ENCODE assay signal across 9 cellular contexts in the genomic region with DNA sequence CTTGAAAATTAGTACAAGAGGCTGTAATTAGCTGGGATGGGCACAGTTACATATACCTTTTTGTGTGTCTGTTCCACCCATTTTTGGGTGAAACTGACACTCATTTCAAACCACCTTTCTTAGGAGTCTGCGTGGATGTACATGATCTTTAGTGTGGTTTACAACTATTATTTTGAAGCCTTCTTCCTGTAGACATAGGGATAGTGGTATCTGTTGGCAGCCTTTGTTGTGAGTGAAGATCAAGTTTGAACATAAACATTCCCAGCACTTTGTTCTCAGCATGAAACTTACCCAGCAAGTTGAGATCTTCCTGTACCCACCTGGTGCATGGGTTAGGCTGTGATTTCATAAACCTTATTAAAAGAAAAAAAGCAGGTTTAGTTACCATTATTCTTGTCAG. TPM values are rescaled to one million over a fixed set of nuclear protein-coding genes. Genes with fewer than 3 reads are reported as not detected.
DNase-seq lines count a peak whose midpoint lies in the region; ATAC-seq, FAIRE-seq and TF ChIP-seq lines count a peak whose summit lies in the region.
"Had no signal": no experiment of that assay in that cellular context is flagged by ENCODE, and none has a peak within 500 bp of the region (broad histone marks: within the 10 kb centered on the region; RNA-seq: fewer than 3 reads in every experiment).

No MANE protein-coding gene starts in this region.

- TF ChIP-seq RAD21 in K562 (CRISPR knock-in tag; conservative IDR thresholded peaks at IDR 0.05 in 1 of 2, IDR thresholded peaks at IDR 0.05 in 1 of 2), result no peak
- TF ChIP-seq RAD21 in HepG2 (CRISPR knock-in tag; IDR thresholded peaks at IDR 0.05), result no peak

- peaks cover 7% of the 10 kb centered on the region for H3K9me1 ChIP-seq in K562 (ENCODE audit: control insufficient read depth, insufficient read depth, low read length)

- in situ Hi-C loops in K562 (cut with MboI), result no loop called here
- in situ Hi-C loops in HepG2 (cut with HindIII; ENCODE audit: extremely low pct_ligation_motif_present, low pct_unique_long_range_greater_than_20kb), result no loop called here

- no peaks in the 10 kb centered on the region for H3K9me3 ChIP-seq in heart left ventricle
- no peaks in the 10 kb centered on the region for H3K9me3 ChIP-seq in K562 (replicated peaks; ENCODE audit: control insufficient read depth, insufficient read depth, low read depth, low read length)
- no peaks in the 10 kb centered on the region for H3K9me3 ChIP-seq in HepG2 (ENCODE audit: low read length)
- no peaks in the 10 kb centered on the region for H3K9me3 ChIP-seq in upper lobe of left lung
- no peaks in the 10 kb centered on the region for H3K9me3 ChIP-seq in mucosa of descending colon

- no peaks in the 10 kb centered on the region for H3K27me3 ChIP-seq in heart left ventricle
- no peaks in the 10 kb centered on the region for H3K27me3 ChIP-seq in K562 (ENCODE audit: control insufficient read depth in 2 of 2, insufficient read depth in 2 of 2, low read length in 2 of 2)
- H3K27me3 ChIP-seq in HepG2 (ENCODE audit: control insufficient read depth in 1 of 2, insufficient read depth in 2 of 2, low read length in 2 of 2), result no peaks in the 10 kb centered on the region
- H3K27me3 ChIP-seq in upper lobe of left lung, result peaks cover 0 to 8% (median 0%) of the 10 kb centered on the region in 4 donors

- FAIRE-seq in K562 (lab: Jason Lieb, UNC) (no peak), HepG2 (lab: Jason Lieb, UNC) (no peak), GM12891 (lab: Jason Lieb, UNC) (no peak)

- no TSS peak for BruUV-seq in K562 (replicated peaks; lab: Mats Ljungman, UMichigan)
- no TSS peak for BruUV-seq in HepG2 (replicated peaks; lab: Mats Ljungman, UMichigan)

- ATAC-seq in heart left ventricle (no peak), left cardiac atrium (no peak), K562 (no peak), HepG2 (no peak), upper lobe of left lung (ENCODE audit: low FRiP score in 2 of 2) (no peak), mucosa of descending colon (no peak)

- H3K4me1 ChIP-seq in heart left ventricle, result peaks cover 12 to 65% (median 53%) of the 10 kb centered on the region in 12 donors
- peaks cover 32 to 45% of the 10 kb centered on the region in 2 experiments for H3K4me1 ChIP-seq in K562 (replicated peaks in 1 of 2; ENCODE audit: control insufficient read depth in 2 of 2, insufficient read depth in 2 of 2, low read length in 2 of 2)
- peaks cover 59% of the 10 kb centered on the region for H3K4me1 ChIP-seq in HepG2 (ENCODE audit: insufficient read depth, low read length)
- H3K4me1 ChIP-seq in upper lobe of left lung, result peaks cover 47 to 59% (median 52%) of the 10 kb centered on the region in 4 donors
- peaks cover 18% of the 10 kb centered on the region for H3K4me1 ChIP-seq in mucosa of descending colon (ENCODE audit: low read depth)

- no peak overlapping the region for H2AFZ ChIP-seq in K562 (ENCODE audit: low read depth, low read length)
- no peak overlapping the region for H2AFZ ChIP-seq in HepG2 (ENCODE audit: low read length)

- TF ChIP-seq CTCF in heart left ventricle (IDR thresholded peaks at IDR 0.05) (no peak), K562 (IDR thresholded peaks at IDR 0.05 in 2 of 3, conservative IDR thresholded peaks at IDR 0.05 in 1 of 3; ENCODE audit: insufficient read depth in 2 of 3, low read depth in 1 of 3, low read length in 3 of 3) (no peak), HepG2 (CRISPR knock-in tag; IDR thresholded peaks at IDR 0.05) (no peak), upper lobe of left lung (IDR thresholded peaks at IDR 0.05) (no peak), mucosa of descending colon (IDR thresholded peaks at IDR 0.05) (no peak)

- no peak for TF ChIP-seq EP300 in K562 (IDR thresholded peaks at IDR 0.05; ENCODE audit: low read length)
- TF ChIP-seq EP300 in HepG2 (IDR thresholded peaks at IDR 0.05; ENCODE audit: low read depth in 2 of 2, low read length in 2 of 2), result no peak
- TF ChIP-seq EP300 in HepG2 (CRISPR knock-in tag; IDR thresholded peaks at IDR 0.05; ENCODE audit: borderline replicate concordance), result no peak
- no peak for TF ChIP-seq EP300 in upper lobe of left lung (IDR thresholded peaks at IDR 0.05)

- peak overlapping the region in 11 of 12 donors; percentile 47 to 99 (median 98) for H3K27ac ChIP-seq in heart left ventricle
- no peak overlapping the region for H3K27ac ChIP-seq in K562 (ENCODE audit: extremely low read depth, low read depth, low read length)
- peak overlapping the region; percentile 81 for H3K27ac ChIP-seq in HepG2 (ENCODE audit: extremely low read length, insufficient read depth, low read length)
- H3K27ac ChIP-seq in upper lobe of left lung, result peak overlapping the region; percentile 97 to 100 (median 98)

- H3K36me3 ChIP-seq in heart left ventricle (peaks cover 0 to 20% (median 0%) of the 10 kb centered on the region in 9 donors), K562 (ENCODE audit: control insufficient read depth, insufficient read depth, low read length) (peaks cover 37% of the 10 kb centered on the region; the same call in 2 of the 3 replicates), HepG2 (replicated peaks in 1 of 2; ENCODE audit: control insufficient read depth in 1 of 2, insufficient read depth in 2 of 2, low read length in 2 of 2) (peaks cover 6 to 22% of the 10 kb centered on the region in 2 experiments; a peak in 4 of 5 replicates), upper lobe of left lung (peaks cover 0 to 9% (median 3%) of the 10 kb centered on the region in 4 donors), mucosa of descending colon (ENCODE audit: low read depth) (no peaks in the 10 kb centered on the region)

- CTCF ChIA-PET in K562 (lab: Yijun Ruan, JAX; ENCODE audit: low intra/inter-chr PET ratio) (no interaction called here), HepG2 (lab: Yijun Ruan, JAX; ENCODE audit: low intra/inter-chr PET ratio, low total read pairs) (no interaction called here)

- WGBS in heart left ventricle, 4 donors, result 41 to 55% (median 52%) methylated on average over 1 of the region's 1 CpG
- WGBS in K562 (ENCODE audit: insufficient coverage, low coverage, missing lambda C conversion rate), result 8% methylated on average over 1 of the region's 1 CpG
- 30% methylated on average over 1 of the region's 1 CpG for WGBS in HepG2 (ENCODE audit: low lambda C conversion rate)
- 54 to 60% methylated on average over 1 of the region's 1 CpG for WGBS in upper lobe of left lung, 2 donors

- peak overlapping the region; percentile 61 for H3K4me2 ChIP-seq in K562 (ENCODE audit: insufficient read depth, low read length)
- H3K4me2 ChIP-seq in HepG2 (ENCODE audit: low read depth, low read length), result peak overlapping the region; percentile 79

- POLR2A ChIA-PET in K562 (lab: Yijun Ruan, JAX), result interaction anchor here (1.3 kb wide), 1 partner anchor 10 kb away, joined by 3 read pairs; no protein-coding TSS in a partner anchor
- POLR2A ChIA-PET in HepG2 (lab: Yijun Ruan, JAX), result interaction anchor here (0.6 to 1.3 kb wide), 3 partner anchors 72 to 449 kb away, joined by 3 read pairs; no protein-coding TSS in a partner anchor

- TF ChIP-seq POLR2A in heart left ventricle (IDR thresholded peaks at IDR 0.05), result no peak
- TF ChIP-seq POLR2A in K562 (conservative IDR thresholded peaks at IDR 0.05), result no peak
- no peak for TF ChIP-seq POLR2A in HepG2 (IDR thresholded peaks at IDR 0.05; ENCODE audit: insufficient read depth in 1 of 2, low read depth in 2 of 2, low read length in 2 of 2)
- no peak for TF ChIP-seq POLR2A in upper lobe of left lung (IDR thresholded peaks at IDR 0.05)
- TF ChIP-seq POLR2A in GM12891 (IDR thresholded peaks at IDR 0.05; ENCODE audit: low read depth, low read length), result no peak

- H4K20me1 ChIP-seq in K562 (replicated peaks; ENCODE audit: control insufficient read depth, insufficient read depth, low read length) (peaks cover 47% of the 10 kb centered on the region), HepG2 (ENCODE audit: insufficient read depth, low read length) (peaks cover 36% of the 10 kb centered on the region)

- H3K4me3 ChIP-seq in heart left ventricle (peak overlapping the region; percentile 9 to 99 (median 80)), K562 (peak overlapping the region; percentile 89), HepG2 (replicated peaks in 1 of 3; ENCODE audit: insufficient read depth in 1 of 3, low read depth in 2 of 3, low read length in 3 of 3) (peak overlapping the region; percentile 89 to 98 (median 96); a peak in 5 of 6 replicates), upper lobe of left lung (peak overlapping the region in 3 of 4 donors; percentile 82 to 97 (median 92)), mucosa of descending colon (no peak overlapping the region)

- H3K79me2 ChIP-seq in K562 (ENCODE audit: control insufficient read depth, insufficient read depth, low read length) (peaks cover 70% of the 10 kb centered on the region), HepG2 (ENCODE audit: insufficient read depth, low read length) (peaks cover 64% of the 10 kb centered on the region)

- intact Hi-C loops in heart left ventricle (cut with DNase I) (loop anchor here in 6 of 10 donors (5.0 to 10.0 kb wide), 6 partner anchors 36 to 219 kb away; partner anchors contain the start of genes TIAL1 (in 3 of the 6), INPP5F (in 1 of the 6) and MCMBP (in 1 of the 6)), left cardiac atrium (cut with DNase I) (loop anchor here in 1 of 2 donors (5.0 kb wide), 1 partner anchor 56 kb away; the partner anchor contains the start of gene TIAL1), K562 (cut with micrococcal nuclease) (loop anchor here (10.0 kb wide), 1 partner anchor 108 kb away; the partner anchor contains the start of gene RGS10), HepG2 (cut with micrococcal nuclease; ENCODE audit: unreplicated experiment) (no loop called here), mucosa of descending colon (cut with DNase I, micrococcal nuclease) (no loop called here)

- H3K9ac ChIP-seq in K562 (ENCODE audit: insufficient read depth in 1 of 2, low read depth in 2 of 2, low read length in 2 of 2) (peak overlapping the region in 1 of 2 experiments; percentile 77; a peak in 3 of 4 replicates), HepG2 (ENCODE audit: insufficient read depth, low read depth, low read length) (peak overlapping the region; percentile 92; the same call in 1 of the 2 replicates)

- DNase-seq in heart left ventricle (no peak), left cardiac atrium (no peak), K562 (ENCODE audit: extremely low read depth in 1 of 4, low spot score in 3 of 4) (no peak), HepG2 (ENCODE audit: low spot score) (no peak), upper lobe of left lung (no peak), RPMI8226 (no peak), mucosa of descending colon (no peak), GM12891 (ENCODE audit: insufficient read length, low spot score) (no peak)
- DNase-seq: hypothalamus had no signal

RNA-seq across cellular contexts. Expression of gene BAG3, which starts 2.0 kb away (rescaled TPM):
- 100 to 1,000 TPM in 8 of 9 donors, 10 to 100 TPM in 1; 85.1 to 219 (median 141) TPM for total RNA-seq in heart left ventricle
- 100 to 1,000 TPM in 1 of 2 donors, 10 to 100 TPM in 1; 78.8 to 271 TPM for polyA plus RNA-seq in heart left ventricle
- 100 to 1,000 TPM; 113 to 114 TPM for total RNA-seq in left cardiac atrium
- 6.2 and 7.7 TPM in 2 replicates for total RNA-seq in K562 (2011; cell fraction: chromatin; rRNA removed; ENCODE audit: low replicate concordance)
- 5.0 and 5.5 TPM in 2 replicates for total RNA-seq in K562 (2011; cell fraction: nucleolus; rRNA removed)
- 4.7 and 5.1 TPM in 2 replicates for total RNA-seq in K562 (2011; cell fraction: nucleoplasm; rRNA removed)
- total RNA-seq in K562 (2014; rRNA removed), result 9.7 and 14.2 TPM in 2 replicates
- 5.3 and 5.7 TPM in 2 replicates for total RNA-seq in K562 (2014; rRNA removed; fragmentation: Illumina TruSeq; extraction: Trizol)
- 7.2 and 9.2 TPM in 2 replicates for total RNA-seq in K562 (2015; rRNA removed; fragmentation: Illumina TruSeq; extraction: Trizol)
- 27.4 and 28.7 TPM in 2 replicates for total RNA-seq in K562 (2021)
- polyA plus RNA-seq in K562 (2011; rRNA removed), result 2.6 and 4.7 TPM in 2 replicates
- polyA plus RNA-seq in K562 (2011; cell fraction: cytosol; rRNA removed), result 3.8 and 6.1 TPM in 2 replicates
- 3.3 and 7.4 TPM in 2 replicates for polyA plus RNA-seq in K562 (2011; cell fraction: nucleus; rRNA removed)
- polyA plus RNA-seq in K562 (2012), result 27.9 and 31.0 TPM in 2 replicates
- 24.7 and 24.8 TPM in 2 replicates for polyA plus RNA-seq in K562 (2014; fragmentation: Illumina TruSeq; extraction: Trizol)
- 1 to 10 TPM; 3.9 to 4.1 TPM for polyA plus RNA-seq in K562 (2014; fragmentation: Nextera tagmentation; extraction: Ambion mirVana)
- 13.1 and 15.3 TPM in 2 replicates for polyA plus RNA-seq in K562 (2014; rRNA removed)
- 2.8 and 3.2 TPM in 2 replicates for polyA minus RNA-seq in K562 (2011; rRNA and poly(A)+ RNA removed)
- 9.2 and 11.0 TPM in 2 replicates for polyA minus RNA-seq in K562 (2011; cell fraction: cytosol; rRNA and poly(A)+ RNA removed)
- polyA minus RNA-seq in K562 (2011; cell fraction: nucleus; rRNA and poly(A)+ RNA removed), result 3.1 and 3.9 TPM in 2 replicates
- total RNA-seq in HepG2 (2016; rRNA removed; fragmentation: Illumina TruSeq; extraction: Trizol), result 6.7 and 7.9 TPM in 2 replicates
- total RNA-seq in HepG2 (2016; cell fraction: cytosol; rRNA removed; fragmentation: Illumina TruSeq; extraction: Trizol; ENCODE audit: low read depth), result 1.7 and 2.0 TPM in 2 replicates
- total RNA-seq in HepG2 (2016; cell fraction: insoluble cytoplasmic fraction; rRNA removed; fragmentation: Illumina TruSeq; extraction: Trizol), result 6.7 and 7.5 TPM in 2 replicates
- total RNA-seq in HepG2 (2016; cell fraction: membrane; rRNA removed; fragmentation: Illumina TruSeq; extraction: Trizol), result 4.9 and 5.1 TPM in 2 replicates
- total RNA-seq in HepG2 (2016; cell fraction: nucleus; rRNA removed; fragmentation: Illumina TruSeq; extraction: Trizol), result 4.8 and 6.3 TPM in 2 replicates
- 2.9 and 3.0 TPM in 2 replicates for polyA plus RNA-seq in HepG2 (2011; rRNA removed)
- polyA plus RNA-seq in HepG2 (2011; cell fraction: cytosol; rRNA removed), result 2.5 and 3.1 TPM in 2 replicates
- polyA plus RNA-seq in HepG2 (2011; cell fraction: nucleus; rRNA removed), result 9.0 and 9.5 TPM in 2 replicates
- 12.7 and 14.8 TPM in 2 replicates for polyA plus RNA-seq in HepG2 (2012)
- polyA plus RNA-seq in HepG2 (2016; cell fraction: cytosol; fragmentation: Illumina TruSeq; extraction: Trizol; ENCODE audit: low read depth), result 1.9 and 2.1 TPM in 2 replicates
- 15.1 and 20.8 TPM in 2 replicates for polyA plus RNA-seq in HepG2 (2016; cell fraction: insoluble cytoplasmic fraction; fragmentation: Illumina TruSeq; extraction: Trizol; ENCODE audit: low read depth)
- 3.2 and 4.9 TPM in 2 replicates for polyA plus RNA-seq in HepG2 (2016; cell fraction: membrane; fragmentation: Illumina TruSeq; extraction: Trizol; ENCODE audit: low read depth)
- polyA plus RNA-seq in HepG2 (2016; cell fraction: nucleus; fragmentation: Illumina TruSeq; extraction: Trizol; ENCODE audit: insufficient read depth, low read depth), result 14.7 and 18.1 TPM in 2 replicates
- polyA minus RNA-seq in HepG2 (2011; rRNA and poly(A)+ RNA removed; ENCODE audit: low replicate concordance), result 3.1 and 5.4 TPM in 2 replicates
- 6.2 and 6.5 TPM in 2 replicates for polyA minus RNA-seq in HepG2 (2011; cell fraction: cytosol; rRNA and poly(A)+ RNA removed)
- 2.2 and 3.2 TPM in 2 replicates for polyA minus RNA-seq in HepG2 (2011; cell fraction: nucleus; rRNA and poly(A)+ RNA removed)
- total RNA-seq in upper lobe of left lung, result 10 to 100 TPM; 23.0 to 53.8 (median 40.3) TPM
- 10 to 100 TPM; 15.4 to 55.9 (median 26.3) TPM for total RNA-seq in mucosa of descending colon
- polyA plus RNA-seq in GM12891 (2012; ENCODE audit: low read depth, missing spikeins), result 3.5 TPM

RNA-seq across cellular contexts. Expression of gene TIAL1, which starts 56.4 kb away (rescaled TPM):
- 10 to 100 TPM; 36.9 to 86.3 (median 67.3) TPM for total RNA-seq in heart left ventricle
- 10 to 100 TPM; 24.8 to 47.6 TPM for polyA plus RNA-seq in heart left ventricle
- total RNA-seq in left cardiac atrium, result 10 to 100 TPM; 69.6 to 70.2 TPM
- total RNA-seq in K562 (2011; cell fraction: chromatin; rRNA removed; ENCODE audit: low replicate concordance), result 198 and 514 TPM in 2 replicates
- total RNA-seq in K562 (2011; cell fraction: nucleolus; rRNA removed), result 93.2 and 115 TPM in 2 replicates
- 178 and 179 TPM in 2 replicates for total RNA-seq in K562 (2011; cell fraction: nucleoplasm; rRNA removed)
- total RNA-seq in K562 (2014; rRNA removed), result 26.0 and 34.0 TPM in 2 replicates
- total RNA-seq in K562 (2014; rRNA removed; fragmentation: Illumina TruSeq; extraction: Trizol), result 53.6 and 58.2 TPM in 2 replicates
- 44.0 and 45.3 TPM in 2 replicates for total RNA-seq in K562 (2015; rRNA removed; fragmentation: Illumina TruSeq; extraction: Trizol)
- total RNA-seq in K562 (2021), result 119 and 126 TPM in 2 replicates
- polyA plus RNA-seq in K562 (2011; rRNA removed), result 113 and 116 TPM in 2 replicates
- polyA plus RNA-seq in K562 (2011; cell fraction: cytosol; rRNA removed), result 19.5 and 43.1 TPM in 2 replicates
- 192 and 336 TPM in 2 replicates for polyA plus RNA-seq in K562 (2011; cell fraction: nucleus; rRNA removed)
- 74.9 and 83.6 TPM in 2 replicates for polyA plus RNA-seq in K562 (2012)
- polyA plus RNA-seq in K562 (2014; fragmentation: Illumina TruSeq; extraction: Trizol), result 101 and 112 TPM in 2 replicates
- polyA plus RNA-seq in K562 (2014; fragmentation: Nextera tagmentation; extraction: Ambion mirVana), result 10 to 100 TPM; 22.5 to 30.8 TPM
- 89.3 and 98.7 TPM in 2 replicates for polyA plus RNA-seq in K562 (2014; rRNA removed)
- polyA minus RNA-seq in K562 (2011; rRNA and poly(A)+ RNA removed), result 85.9 and 92.3 TPM in 2 replicates
- 30.6 and 32.8 TPM in 2 replicates for polyA minus RNA-seq in K562 (2011; cell fraction: cytosol; rRNA and poly(A)+ RNA removed)
- polyA minus RNA-seq in K562 (2011; cell fraction: nucleus; rRNA and poly(A)+ RNA removed), result 52.5 and 99.1 TPM in 2 replicates
- 31.5 and 36.6 TPM in 2 replicates for total RNA-seq in HepG2 (2016; rRNA removed; fragmentation: Illumina TruSeq; extraction: Trizol)
- 19.8 and 22.7 TPM in 2 replicates for total RNA-seq in HepG2 (2016; cell fraction: cytosol; rRNA removed; fragmentation: Illumina TruSeq; extraction: Trizol; ENCODE audit: low read depth)
- 32.7 and 33.0 TPM in 2 replicates for total RNA-seq in HepG2 (2016; cell fraction: insoluble cytoplasmic fraction; rRNA removed; fragmentation: Illumina TruSeq; extraction: Trizol)
- 32.9 and 34.8 TPM in 2 replicates for total RNA-seq in HepG2 (2016; cell fraction: membrane; rRNA removed; fragmentation: Illumina TruSeq; extraction: Trizol)
- total RNA-seq in HepG2 (2016; cell fraction: nucleus; rRNA removed; fragmentation: Illumina TruSeq; extraction: Trizol), result 74.7 and 93.9 TPM in 2 replicates
- 145 and 148 TPM in 2 replicates for polyA plus RNA-seq in HepG2 (2011; rRNA removed)
- 29.6 and 41.0 TPM in 2 replicates for polyA plus RNA-seq in HepG2 (2011; cell fraction: cytosol; rRNA removed)
- 368 and 448 TPM in 2 replicates for polyA plus RNA-seq in HepG2 (2011; cell fraction: nucleus; rRNA removed)
- 152 and 155 TPM in 2 replicates for polyA plus RNA-seq in HepG2 (2012)
- polyA plus RNA-seq in HepG2 (2016; cell fraction: cytosol; fragmentation: Illumina TruSeq; extraction: Trizol; ENCODE audit: low read depth), result 16.3 and 18.6 TPM in 2 replicates
- polyA plus RNA-seq in HepG2 (2016; cell fraction: insoluble cytoplasmic fraction; fragmentation: Illumina TruSeq; extraction: Trizol; ENCODE audit: low read depth), result 72.0 and 75.0 TPM in 2 replicates
- 36.1 and 39.6 TPM in 2 replicates for polyA plus RNA-seq in HepG2 (2016; cell fraction: membrane; fragmentation: Illumina TruSeq; extraction: Trizol; ENCODE audit: low read depth)
- polyA plus RNA-seq in HepG2 (2016; cell fraction: nucleus; fragmentation: Illumina TruSeq; extraction: Trizol; ENCODE audit: insufficient read depth, low read depth), result 291 and 317 TPM in 2 replicates
- 17.9 and 42.2 TPM in 2 replicates for polyA minus RNA-seq in HepG2 (2011; rRNA and poly(A)+ RNA removed; ENCODE audit: low replicate concordance)
- 27.6 and 31.4 TPM in 2 replicates for polyA minus RNA-seq in HepG2 (2011; cell fraction: cytosol; rRNA and poly(A)+ RNA removed)
- 199 and 216 TPM in 2 replicates for polyA minus RNA-seq in HepG2 (2011; cell fraction: nucleus; rRNA and poly(A)+ RNA removed)
- 100 to 1,000 TPM in 2 of 6 donors, 10 to 100 TPM in 4; 53.3 to 112 (median 87.9) TPM for total RNA-seq in upper lobe of left lung
- 100 to 1,000 TPM in 2 of 3 donors, 10 to 100 TPM in 1; 85.6 to 122 (median 101) TPM for total RNA-seq in mucosa of descending colon
- 75.6 TPM for polyA plus RNA-seq in GM12891 (2012; ENCODE audit: low read depth, missing spikeins)

Comparison
In these comparisons a context has a peak if more than half of its experiments do, and no peak if none do; other contexts are left out.
1. intact Hi-C loops: an anchor here in heart left ventricle (5.0 to 10.0 kb wide) and K562 (10.0 kb wide); none called in HepG2 and mucosa of descending colon.